Comparison of ENCODE assay signal across 8 cellular contexts in the genomic region with DNA sequence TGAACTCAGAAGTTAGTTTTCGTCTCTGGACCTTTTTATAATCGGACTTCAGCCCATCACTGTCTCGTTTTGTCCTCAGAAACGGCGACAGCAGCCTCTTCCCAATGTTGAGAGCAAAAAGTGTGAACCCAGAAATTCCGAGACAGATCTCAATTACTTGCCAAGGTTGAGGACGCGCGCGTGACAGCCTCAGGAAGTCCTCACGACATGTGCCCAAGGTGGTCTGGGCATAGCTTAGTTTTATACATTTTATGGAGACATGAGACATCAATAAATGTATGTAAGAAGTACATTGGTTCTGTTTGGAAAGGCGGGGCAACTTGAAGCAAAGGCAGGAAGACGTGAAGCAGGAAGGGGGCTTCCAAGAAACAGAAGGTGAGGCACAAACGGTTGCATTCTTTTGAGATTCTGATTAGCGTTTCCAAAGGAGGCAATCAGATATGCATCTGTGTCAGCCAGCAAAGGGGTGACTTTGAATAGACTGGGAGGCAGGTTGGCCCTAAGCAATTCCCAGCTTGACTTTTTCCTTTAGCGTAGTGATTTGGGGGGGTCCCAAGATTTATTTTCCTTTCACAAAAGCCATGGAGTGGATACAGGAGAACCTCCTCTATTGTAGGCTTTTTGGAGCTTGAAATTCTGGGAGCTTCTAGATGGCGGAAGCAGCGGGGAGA. TPM values are rescaled to one million over a fixed set of nuclear protein-coding genes. Genes with fewer than 3 reads are reported as not detected.
DNase-seq lines count a peak whose midpoint lies in the region; ATAC-seq, FAIRE-seq and TF ChIP-seq lines count a peak whose summit lies in the region.

No MANE protein-coding gene starts in this region.

- TSS peak; percentile 90 for BruUV-seq in K562 (replicated peaks; lab: Mats Ljungman, UMichigan)

- TF ChIP-seq CTCF in K562 (IDR thresholded peaks at IDR 0.05 in 2 of 3, conservative IDR thresholded peaks at IDR 0.05 in 1 of 3; ENCODE audit: insufficient read depth in 2 of 3, low read depth in 1 of 3, low read length in 3 of 3) = no peak; a peak in 1 of 6 replicates

- peak; percentile 90 for TF ChIP-seq POLR2A in K562 (conservative IDR thresholded peaks at IDR 0.05)

- no peak for TF ChIP-seq RAD21 in K562 (CRISPR knock-in tag; conservative IDR thresholded peaks at IDR 0.05 in 1 of 2, IDR thresholded peaks at IDR 0.05 in 1 of 2)

- intact Hi-C loops in K562 (cut with micrococcal nuclease) = loop anchor here (2.0 to 10.0 kb wide), 2 partner anchors 88 to 160 kb away; a partner anchor contains a TSS

- H3K9ac ChIP-seq in K562 (ENCODE audit: insufficient read depth in 1 of 2, low read depth in 2 of 2, low read length in 2 of 2) = peak overlapping the region; percentile 88 to 91

- WGBS in K562 (ENCODE audit: insufficient coverage, low coverage, missing lambda C conversion rate) = 3% methylated on average over 18 of the region's 18 CpGs

- POLR2A ChIA-PET in K562 (lab: Yijun Ruan, JAX) = interaction anchor here (0.6 to 4.0 kb wide), 21 partner anchors 8 to 745 kb away, joined by 3 to 31 read pairs (median 5); a partner anchor contains a TSS

- ATAC-seq in HG03571 (IDR thresholded peaks at IDR 0.05; ENCODE audit: unreplicated experiment) (peak; percentile 6), K562 (peak; percentile 6), HG03196 (IDR thresholded peaks at IDR 0.05; ENCODE audit: unreplicated experiment) (no peak)

- H3K4me2 ChIP-seq in K562 (ENCODE audit: insufficient read depth, low read length) = peak overlapping the region; percentile 97

- H3K9me3 ChIP-seq in K562 (replicated peaks; ENCODE audit: control insufficient read depth, insufficient read depth, low read depth, low read length) = no peaks in the 10 kb centered on the region

- H3K79me2 ChIP-seq in K562 (ENCODE audit: control insufficient read depth, insufficient read depth, low read length) = peaks cover 36% of the 10 kb centered on the region

- H3K4me1 ChIP-seq in K562 (replicated peaks in 1 of 2; ENCODE audit: control insufficient read depth in 2 of 2, insufficient read depth in 2 of 2, low read length in 2 of 2) = peaks cover 11 to 54% of the 10 kb centered on the region in 2 experiments; a peak in 4 of 5 replicates

- no peak for FAIRE-seq in K562 (lab: Jason Lieb, UNC)

- TF ChIP-seq EP300 in K562 (IDR thresholded peaks at IDR 0.05; ENCODE audit: low read length) = no peak

- DNase-seq in SKM-1 treated with dmso at 0.1 percent for 144 hours (lab: John Stamatoyannopoulos, UW; ENCODE audit: unreplicated experiment) (peak; percentile 47), SKM-1 (lab: John Stamatoyannopoulos, UW; ENCODE audit: unreplicated experiment) (no peak), K562 (ENCODE audit: extremely low read depth in 1 of 4, low spot score in 3 of 4) (no peak), NCI-H1436 (lab: John Stamatoyannopoulos, UW) (no peak)

- no peaks in the 10 kb centered on the region for H4K20me1 ChIP-seq in K562 (replicated peaks; ENCODE audit: control insufficient read depth, insufficient read depth, low read length)

- no peaks in the 10 kb centered on the region for H3K9me1 ChIP-seq in K562 (ENCODE audit: control insufficient read depth, insufficient read depth, low read length)

- H3K27me3 ChIP-seq in K562 (ENCODE audit: control insufficient read depth in 2 of 2, insufficient read depth in 2 of 2, low read length in 2 of 2) = no peaks in the 10 kb centered on the region
- H3K27me3 ChIP-seq in layer of hippocampus (ENCODE audit: control insufficient read depth, insufficient read depth, low read length) = no peaks in the 10 kb centered on the region

- no peaks in the 10 kb centered on the region; the same call in 2 of the 3 replicates for H3K36me3 ChIP-seq in K562 (ENCODE audit: control insufficient read depth, insufficient read depth, low read length)

- CTCF ChIA-PET in K562 (lab: Yijun Ruan, JAX; ENCODE audit: low intra/inter-chr PET ratio) = no interaction called here

- H2AFZ ChIP-seq in K562 (ENCODE audit: low read depth, low read length) = peak overlapping the region; percentile 98

- H3K4me3 ChIP-seq in K562 = peak overlapping the region; percentile 49

- H3K27ac ChIP-seq in K562 (ENCODE audit: extremely low read depth, low read depth, low read length) (peak overlapping the region; percentile 96), layer of hippocampus (ENCODE audit: low read depth, low read length) (peak overlapping the region; percentile 93), temporal lobe (ENCODE audit: low read depth, low read length) (peak overlapping the region; percentile 90)

- in situ Hi-C loops in K562 (cut with MboI) = no loop called here

RNA-seq across cellular contexts. Expression of a gene that starts 0.6 kb away (rescaled TPM):
- total RNA-seq in K562 (2011; cell fraction: chromatin; rRNA removed; ENCODE audit: low replicate concordance) = 4.0 and 9.9 TPM in 2 replicates
- 9.9 and 10.3 TPM in 2 replicates for total RNA-seq in K562 (2011; cell fraction: nucleolus; rRNA removed)
- total RNA-seq in K562 (2011; cell fraction: nucleoplasm; rRNA removed) = 6.3 and 6.5 TPM in 2 replicates
- total RNA-seq in K562 (2014; rRNA removed) (1.5 and 3.3 TPM in 2 replicates), K562 (2014; rRNA removed; fragmentation: Illumina TruSeq; extraction: Trizol) (1.0 and 1.3 TPM in 2 replicates), K562 (2015; rRNA removed; fragmentation: Illumina TruSeq; extraction: Trizol) (2.0 and 2.1 TPM in 2 replicates), K562 (2021) (3.2 and 3.4 TPM in 2 replicates), temporal lobe (8.6 TPM)
- polyA plus RNA-seq in K562 (2011; rRNA removed) (1.9 and 2.8 TPM in 2 replicates), K562 (2014; fragmentation: Illumina TruSeq; extraction: Trizol) (1.5 and 1.9 TPM in 2 replicates), K562 (2014; fragmentation: Nextera tagmentation; extraction: Ambion mirVana) (under 1 TPM; 0.14 to 0.27 TPM), K562 (2014; rRNA removed) (1.7 and 3.3 TPM in 2 replicates)
- polyA plus RNA-seq in K562 (2011; cell fraction: cytosol; rRNA removed) = 3.0 and 3.6 TPM in 2 replicates
- polyA plus RNA-seq in K562 (2011; cell fraction: nucleus; rRNA removed) = 2.8 and 3.5 TPM in 2 replicates
- 1.7 and 1.9 TPM in 2 replicates for polyA plus RNA-seq in K562 (2012)
- polyA minus RNA-seq in K562 (2011; rRNA and poly(A)+ RNA removed) = 2.1 and 3.3 TPM in 2 replicates
- 1.6 and 4.7 TPM in 2 replicates for polyA minus RNA-seq in K562 (2011; cell fraction: cytosol; rRNA and poly(A)+ RNA removed)
- 3.9 and 7.7 TPM in 2 replicates for polyA minus RNA-seq in K562 (2011; cell fraction: nucleus; rRNA and poly(A)+ RNA removed)

RNA-seq across cellular contexts. Expression of a gene that starts 8.9 kb away (rescaled TPM):
- total RNA-seq in K562 (2011; cell fraction: chromatin; rRNA removed; ENCODE audit: low replicate concordance) = 9.3 and 27.8 TPM in 2 replicates
- 27.9 and 32.5 TPM in 2 replicates for total RNA-seq in K562 (2011; cell fraction: nucleolus; rRNA removed)
- total RNA-seq in K562 (2011; cell fraction: nucleoplasm; rRNA removed) = 15.2 and 16.7 TPM in 2 replicates
- 39.7 and 58.9 TPM in 2 replicates for total RNA-seq in K562 (2014; rRNA removed)
- 14.7 and 15.2 TPM in 2 replicates for total RNA-seq in K562 (2014; rRNA removed; fragmentation: Illumina TruSeq; extraction: Trizol)
- 42.3 and 45.8 TPM in 2 replicates for total RNA-seq in K562 (2015; rRNA removed; fragmentation: Illumina TruSeq; extraction: Trizol)
- total RNA-seq in K562 (2021) = 41.3 and 50.7 TPM in 2 replicates
- polyA plus RNA-seq in K562 (2011; rRNA removed) = 22.1 and 32.8 TPM in 2 replicates
- polyA plus RNA-seq in K562 (2011; cell fraction: cytosol; rRNA removed) = 50.7 and 101 TPM in 2 replicates
- 31.3 and 50.4 TPM in 2 replicates for polyA plus RNA-seq in K562 (2011; cell fraction: nucleus; rRNA removed)
- polyA plus RNA-seq in K562 (2012) = 36.8 and 61.3 TPM in 2 replicates
- 26.9 and 40.9 TPM in 2 replicates for polyA plus RNA-seq in K562 (2014; fragmentation: Illumina TruSeq; extraction: Trizol)
- under 1 TPM; 0.13 to 0.17 TPM for polyA plus RNA-seq in K562 (2014; fragmentation: Nextera tagmentation; extraction: Ambion mirVana)
- polyA plus RNA-seq in K562 (2014; rRNA removed) = 47.8 and 49.6 TPM in 2 replicates
- polyA minus RNA-seq in K562 (2011; rRNA and poly(A)+ RNA removed) = 8.9 and 12.0 TPM in 2 replicates
- polyA minus RNA-seq in K562 (2011; cell fraction: cytosol; rRNA and poly(A)+ RNA removed) = 34.4 and 46.7 TPM in 2 replicates
- 10.5 and 17.3 TPM in 2 replicates for polyA minus RNA-seq in K562 (2011; cell fraction: nucleus; rRNA and poly(A)+ RNA removed)
- total RNA-seq in temporal lobe = 16.5 TPM

RNA-seq across cellular contexts. Expression of a gene that starts 22.9 kb away (rescaled TPM):
- 7.9 and 19.4 TPM in 2 replicates for total RNA-seq in K562 (2011; cell fraction: chromatin; rRNA removed; ENCODE audit: low replicate concordance)
- total RNA-seq in K562 (2011; cell fraction: nucleolus; rRNA removed) = 19.1 and 19.7 TPM in 2 replicates
- 15.4 and 16.3 TPM in 2 replicates for total RNA-seq in K562 (2011; cell fraction: nucleoplasm; rRNA removed)
- total RNA-seq in K562 (2014; rRNA removed) (9.5 and 9.8 TPM in 2 replicates), K562 (2014; rRNA removed; fragmentation: Illumina TruSeq; extraction: Trizol) (2.4 and 2.5 TPM in 2 replicates), K562 (2015; rRNA removed; fragmentation: Illumina TruSeq; extraction: Trizol) (4.1 and 4.6 TPM in 2 replicates), K562 (2021) (10.1 and 11.1 TPM in 2 replicates), temporal lobe (9.1 TPM)
- polyA plus RNA-seq in K562 (2011; rRNA removed) (3.9 and 7.1 TPM in 2 replicates), K562 (2014; fragmentation: Illumina TruSeq; extraction: Trizol) (4.1 and 4.3 TPM in 2 replicates), K562 (2014; fragmentation: Nextera tagmentation; extraction: Ambion mirVana) (under 1 TPM; 0.69 to 0.81 TPM), K562 (2014; rRNA removed) (8.7 and 10.0 TPM in 2 replicates)
- 11.4 and 13.8 TPM in 2 replicates for polyA plus RNA-seq in K562 (2011; cell fraction: cytosol; rRNA removed)
- 15.5 and 22.5 TPM in 2 replicates for polyA plus RNA-seq in K562 (2011; cell fraction: nucleus; rRNA removed)
- polyA plus RNA-seq in K562 (2012) = 5.2 and 7.9 TPM in 2 replicates
- polyA minus RNA-seq in K562 (2011; rRNA and poly(A)+ RNA removed) = 1.5 and 1.9 TPM in 2 replicates
- 3.7 and 7.2 TPM in 2 replicates for polyA minus RNA-seq in K562 (2011; cell fraction: cytosol; rRNA and poly(A)+ RNA removed)
- 6.1 and 7.3 TPM in 2 replicates for polyA minus RNA-seq in K562 (2011; cell fraction: nucleus; rRNA and poly(A)+ RNA removed)

RNA-seq across cellular contexts. Expression of a gene that starts 36.3 kb away (rescaled TPM):
- total RNA-seq in K562 (2011; cell fraction: chromatin; rRNA removed; ENCODE audit: low replicate concordance) = 3.6 and 5.4 TPM in 2 replicates
- total RNA-seq in K562 (2011; cell fraction: nucleolus; rRNA removed) = 6.8 and 7.0 TPM in 2 replicates
- total RNA-seq in K562 (2011; cell fraction: nucleoplasm; rRNA removed) = 4.0 and 5.1 TPM in 2 replicates
- total RNA-seq in K562 (2014; rRNA removed) = 7.7 and 12.9 TPM in 2 replicates
- total RNA-seq in K562 (2014; rRNA removed; fragmentation: Illumina TruSeq; extraction: Trizol) = 1.4 and 2.8 TPM in 2 replicates
- total RNA-seq in K562 (2015; rRNA removed; fragmentation: Illumina TruSeq; extraction: Trizol) = 4.1 and 5.2 TPM in 2 replicates
- total RNA-seq in K562 (2021) = 4.5 and 5.1 TPM in 2 replicates
- polyA plus RNA-seq in K562 (2011; rRNA removed) = 2.4 TPM in 2 replicates
- 2.2 and 5.7 TPM in 2 replicates for polyA plus RNA-seq in K562 (2011; cell fraction: cytosol; rRNA removed)
- polyA plus RNA-seq in K562 (2011; cell fraction: nucleus; rRNA removed) = 5.7 and 7.6 TPM in 2 replicates
- 5.9 and 6.0 TPM in 2 replicates for polyA plus RNA-seq in K562 (2012)
- 5.4 and 7.0 TPM in 2 replicates for polyA plus RNA-seq in K562 (2014; fragmentation: Illumina TruSeq; extraction: Trizol)
- polyA plus RNA-seq in K562 (2014; fragmentation: Nextera tagmentation; extraction: Ambion mirVana) = under 1 TPM; 0.48 TPM
- polyA plus RNA-seq in K562 (2014; rRNA removed) = 4.6 and 12.5 TPM in 2 replicates
- polyA minus RNA-seq in K562 (2011; rRNA and poly(A)+ RNA removed) = 0.53 and 1.1 TPM in 2 replicates
- polyA minus RNA-seq in K562 (2011; cell fraction: cytosol; rRNA and poly(A)+ RNA removed) = 1.2 and 4.2 TPM in 2 replicates
- polyA minus RNA-seq in K562 (2011; cell fraction: nucleus; rRNA and poly(A)+ RNA removed) = 2.8 and 4.2 TPM in 2 replicates
- total RNA-seq in temporal lobe = 7.4 TPM

RNA-seq across cellular contexts. Expression of a gene that starts 50.3 kb away (rescaled TPM):
- 39.3 and 45.4 TPM in 2 replicates for total RNA-seq in K562 (2011; cell fraction: chromatin; rRNA removed; ENCODE audit: low replicate concordance)
- total RNA-seq in K562 (2011; cell fraction: nucleolus; rRNA removed) = 37.5 and 42.2 TPM in 2 replicates
- total RNA-seq in K562 (2011; cell fraction: nucleoplasm; rRNA removed) = 41.3 and 53.4 TPM in 2 replicates
- total RNA-seq in K562 (2014; rRNA removed) (6.9 and 7.2 TPM in 2 replicates), K562 (2014; rRNA removed; fragmentation: Illumina TruSeq; extraction: Trizol) (4.6 and 4.8 TPM in 2 replicates), K562 (2015; rRNA removed; fragmentation: Illumina TruSeq; extraction: Trizol) (6.2 and 6.4 TPM in 2 replicates), K562 (2021) (9.7 and 11.6 TPM in 2 replicates), temporal lobe (13.5 TPM)
- polyA plus RNA-seq in K562 (2011; rRNA removed) (10.6 and 12.4 TPM in 2 replicates), K562 (2014; fragmentation: Illumina TruSeq; extraction: Trizol) (4.7 and 5.0 TPM in 2 replicates), K562 (2014; fragmentation: Nextera tagmentation; extraction: Ambion mirVana) (under 1 TPM; 0.64 to 0.70 TPM), K562 (2014; rRNA removed) (11.0 and 12.4 TPM in 2 replicates)
- 10.0 and 13.3 TPM in 2 replicates for polyA plus RNA-seq in K562 (2011; cell fraction: cytosol; rRNA removed)
- 18.3 and 22.4 TPM in 2 replicates for polyA plus RNA-seq in K562 (2011; cell fraction: nucleus; rRNA removed)
- 6.7 and 11.9 TPM in 2 replicates for polyA plus RNA-seq in K562 (2012)
- 7.4 and 8.3 TPM in 2 replicates for polyA minus RNA-seq in K562 (2011; rRNA and poly(A)+ RNA removed)
- polyA minus RNA-seq in K562 (2011; cell fraction: cytosol; rRNA and poly(A)+ RNA removed) = 4.4 and 4.9 TPM in 2 replicates
- 13.5 and 16.0 TPM in 2 replicates for polyA minus RNA-seq in K562 (2011; cell fraction: nucleus; rRNA and poly(A)+ RNA removed)
